11 cellular contexts compared by ENCODE assay signal in the genomic region with DNA sequence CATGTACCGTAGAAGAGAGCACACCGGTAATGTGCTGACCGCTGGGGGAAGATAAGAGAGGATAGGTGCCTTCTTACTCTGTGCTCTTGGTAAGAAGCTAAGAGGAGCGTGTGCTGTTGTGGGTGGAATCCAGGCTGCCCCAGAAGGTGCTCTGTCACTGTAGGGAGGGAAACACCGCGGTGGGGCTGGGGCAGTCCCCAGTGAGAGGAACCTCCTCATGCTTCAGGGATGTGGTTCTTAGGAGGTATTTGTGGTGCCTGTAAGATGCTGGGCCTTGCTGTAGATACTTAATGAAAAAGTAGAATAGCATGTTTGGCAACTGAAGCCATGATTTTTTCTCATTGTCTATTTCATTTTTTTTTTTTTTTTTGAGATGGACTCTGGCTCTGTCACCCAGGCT. TPM values are rescaled to one million over a fixed set of nuclear protein-coding genes. Genes with fewer than 3 reads are reported as not detected.
DNase-seq lines count a peak whose midpoint lies in the region; ATAC-seq and TF ChIP-seq lines count a peak whose summit lies in the region.
"Had no signal": no experiment of that assay in that cellular context is flagged by ENCODE, and none has a peak within 500 bp of the region (broad histone marks: within the 10 kb centered on the region; RNA-seq: fewer than 3 reads in every experiment).

No MANE protein-coding gene starts in this region.

- H3K4me3 Mint-ChIP-seq in activated T-cell treated with anti-CD3 and anti-CD28 coated beads, Interleukin-2, amount 50 U/mL, for 24 hours, result no peak overlapping the region

- DNase-seq in activated T-cell treated with anti-CD3 and anti-CD28 coated beads for 48 hours (ENCODE audit: low read depth) (peak; percentile 45), IMR-90 (no peak), NCI-H1417 treated with DMSO at 0.1 percent for 48 hours (lab: John Stamatoyannopoulos, UW) (no peak), hippocampal formation (lab: John Stamatoyannopoulos, UW) (no peak), SHP77 (lab: John Stamatoyannopoulos, UW) (no peak)
- no peak for DNase-seq in activated T-cell treated with anti-CD3 and anti-CD28 coated beads, Interleukin-2, amount 50 U/mL, for 24 hours
- DNase-seq in stimulated activated CD8-positive, alpha-beta memory T cell treated with anti-CD3 and anti-CD28 coated beads, Interleukin-15, amount 100 ng/mL, for 48 hours (ENCODE audit: low read depth in 2 of 2), result peak; percentile 23 to 48
- DNase-seq: effector CD8-positive, alpha-beta T cell; left colon had no signal

- H2AK5ac ChIP-seq in IMR-90 (ENCODE audit: low read depth, low read length), result 0 out of 2 replicates have a peak overlapping the region, but pooled peaks have one; percentile 18

- H3K4me3 ChIP-seq in IMR-90 (ENCODE audit: insufficient read depth, low read depth, low read length), result no peak overlapping the region
- H3K4me3 ChIP-seq: skin epidermis had no signal

- H3K27me3 ChIP-seq in IMR-90 (ENCODE audit: control insufficient read depth, insufficient read depth, low read length), result no peaks in the 10 kb centered on the region

- TF ChIP-seq RAD21 in IMR-90 (IDR thresholded peaks at IDR 0.05; ENCODE audit: low read length), result no peak

- no peak overlapping the region for H3K23ac ChIP-seq in IMR-90 (ENCODE audit: low read depth, low read length)

- H4K91ac ChIP-seq in IMR-90 (ENCODE audit: insufficient read depth, low read depth, low read length), result peak overlapping the region; percentile 35; the same call in 1 of the 2 replicates

- no peak overlapping the region for H4K5ac ChIP-seq in IMR-90 (ENCODE audit: low read depth, low read length)

- POLR2A ChIA-PET in IMR-90 (lab: Charles Lee; ENCODE audit: unreplicated experiment), result no interaction called here

- no peak overlapping the region for H2AFZ ChIP-seq in IMR-90 (replicated peaks; ENCODE audit: low read length, poor library complexity)

- H3K9me1 ChIP-seq in IMR-90 (ENCODE audit: insufficient read depth, low read length), result 0 out of 2 replicates have a peak, but pooled peaks cover 3% of the 10 kb centered on the region

- H2BK15ac ChIP-seq in IMR-90 (ENCODE audit: low read depth, low read length), result no peak overlapping the region

- H2BK5ac ChIP-seq in IMR-90 (ENCODE audit: low read depth, low read length, poor library complexity, severe bottlenecking), result no peak overlapping the region

- TF ChIP-seq CTCF in IMR-90 (conservative IDR thresholded peaks at IDR 0.05; ENCODE audit: low read depth, low read length), result no peak

- intact Hi-C loops in IMR-90 (cut with micrococcal nuclease), result loop anchor here (5.0 kb wide), 1 partner anchor 36 kb away; no protein-coding TSS in a partner anchor

- H3K14ac ChIP-seq in IMR-90 (replicated peaks; ENCODE audit: low read depth, low read length), result no peak overlapping the region

- CTCF ChIA-PET in IMR-90 (lab: Yijun Ruan, JAX), result no interaction called here

- H3K79me1 ChIP-seq in IMR-90 (ENCODE audit: low read depth in 1 of 2, low read length in 2 of 2), result no peaks in the 10 kb centered on the region

- in situ Hi-C loops in IMR-90 (cut with MboI; ENCODE audit: low sequenced_read_pairs), result no loop called here

- no peak overlapping the region; the same call in 1 of the 2 replicates for H3K18ac ChIP-seq in IMR-90 (ENCODE audit: low read depth, low read length)

- H4K20me1 ChIP-seq in IMR-90 (ENCODE audit: insufficient read depth, low read length), result no peaks in the 10 kb centered on the region

- no peak overlapping the region for H3K27ac Mint-ChIP-seq in activated T-cell treated with anti-CD3 and anti-CD28 coated beads, Interleukin-2, amount 50 U/mL, for 24 hours

- no peak overlapping the region for H2BK120ac ChIP-seq in IMR-90 (ENCODE audit: low read depth, low read length)

- no peak overlapping the region for H3K4me2 ChIP-seq in IMR-90 (ENCODE audit: low read depth, low read length)

- BruUV-seq in IMR-90 (replicated peaks; lab: Mats Ljungman, UMichigan), result no TSS peak

- H3K4me1 Mint-ChIP-seq in activated T-cell treated with anti-CD3 and anti-CD28 coated beads, Interleukin-2, amount 50 U/mL, for 24 hours (ENCODE audit: low read depth), result peaks cover 19% of the 10 kb centered on the region

- ATAC-seq in HG02588 (IDR thresholded peaks at IDR 0.05; ENCODE audit: unreplicated experiment), result peak; percentile 94
- no peak for ATAC-seq in IMR-90 (ENCODE audit: low read depth)
- ATAC-seq: left colon had no signal

- 75% methylated on average over 5 of the region's 6 CpGs; no CpG with 5 or more reads in 1 of the 2 experiments for WGBS in IMR-90 (ENCODE audit: extremely low coverage in 2 of 2, insufficient read length in 1 of 2), 2 experiments

- H3K4ac ChIP-seq in IMR-90 (ENCODE audit: low read depth, low read length), result 0 out of 2 replicates have a peak overlapping the region, but pooled peaks have one; percentile 26

- H3K27me3 Mint-ChIP-seq in activated T-cell treated with anti-CD3 and anti-CD28 coated beads, Interleukin-2, amount 50 U/mL, for 24 hours, result peaks cover 3% of the 10 kb centered on the region

- H2BK20ac ChIP-seq in IMR-90 (ENCODE audit: low read depth, low read length), result no peak overlapping the region

- no peaks in the 10 kb centered on the region for H3K9me3 ChIP-seq in IMR-90 (ENCODE audit: control insufficient read depth, insufficient read depth, low read length)

- H3K36me3 ChIP-seq in IMR-90 (ENCODE audit: control insufficient read depth, insufficient read depth, low read length), result no peaks in the 10 kb centered on the region

- no peak overlapping the region for H3K9ac ChIP-seq in IMR-90 (ENCODE audit: low read depth, low read length)

- H2AK9ac ChIP-seq in IMR-90 (replicated peaks; ENCODE audit: low read depth, low read length, poor library complexity), result no peak overlapping the region

- peaks cover 5% of the 10 kb centered on the region for H3K36me3 Mint-ChIP-seq in activated T-cell treated with anti-CD3 and anti-CD28 coated beads, Interleukin-2, amount 50 U/mL, for 24 hours (ENCODE audit: low read depth)

- TF ChIP-seq POLR2A in IMR-90 (IDR thresholded peaks at IDR 0.05; ENCODE audit: low read depth, low read length), result no peak

- no peak overlapping the region for H4K8ac ChIP-seq in IMR-90 (ENCODE audit: low read depth in 2 of 2, low read length in 2 of 2)

- H3K4me1 ChIP-seq in IMR-90 (ENCODE audit: control insufficient read depth, insufficient read depth, low read length), result peaks cover 3% of the 10 kb centered on the region; the same call in 1 of the 2 replicates

- H3K56ac ChIP-seq in IMR-90 (ENCODE audit: extremely low read depth, insufficient read depth, low read length), result no peak overlapping the region

- no peak overlapping the region for H3K27ac ChIP-seq in IMR-90 (ENCODE audit: insufficient read depth, low read length)
- H3K27ac ChIP-seq: skin epidermis had no signal

- dilution Hi-C loops in IMR-90 (cut with HindIII; ENCODE audit: low sequenced_read_pairs, unreplicated experiment), result no loop called here

- H3K9me3 Mint-ChIP-seq in activated T-cell treated with anti-CD3 and anti-CD28 coated beads, Interleukin-2, amount 50 U/mL, for 24 hours, result no peaks in the 10 kb centered on the region

TF ChIP-seq in IMR-90, 13 proteins besides CTCF, POLR2A, EP300 and RAD21:
- TF ChIP-seq NFE2L2 (IDR thresholded peaks at IDR 0.05; ENCODE audit: low read depth, low read length) (no peak), FOS (IDR thresholded peaks at IDR 0.05; ENCODE audit: low read depth, low read length) (no peak), MAZ (IDR thresholded peaks at IDR 0.05; ENCODE audit: borderline replicate concordance, low read depth, low read length) (no peak)
- TF ChIP-seq, protein P1, sequence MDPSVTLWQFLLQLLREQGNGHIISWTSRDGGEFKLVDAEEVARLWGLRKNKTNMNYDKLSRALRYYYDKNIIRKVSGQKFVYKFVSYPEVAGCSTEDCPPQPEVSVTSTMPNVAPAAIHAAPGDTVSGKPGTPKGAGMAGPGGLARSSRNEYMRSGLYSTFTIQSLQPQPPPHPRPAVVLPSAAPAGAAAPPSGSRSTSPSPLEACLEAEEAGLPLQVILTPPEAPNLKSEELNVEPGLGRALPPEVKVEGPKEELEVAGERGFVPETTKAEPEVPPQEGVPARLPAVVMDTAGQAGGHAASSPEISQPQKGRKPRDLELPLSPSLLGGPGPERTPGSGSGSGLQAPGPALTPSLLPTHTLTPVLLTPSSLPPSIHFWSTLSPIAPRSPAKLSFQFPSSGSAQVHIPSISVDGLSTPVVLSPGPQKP (IDR thresholded peaks at IDR 0.05; ENCODE audit: borderline replicate concordance, low read depth, low read length), result no peak
TF ChIP-seq in IMR-90: peak in this region for 0.

RNA-seq across cellular contexts. Expression of a gene that starts 1.1 kb away (rescaled TPM):
- under 0.01 and 0.28 TPM in 2 replicates for total RNA-seq in IMR-90 (2012; rRNA removed)
- polyA plus RNA-seq in IMR-90 (2012; rRNA removed), result 0.24 and 0.55 TPM in 2 replicates
- polyA plus RNA-seq in IMR-90 (2012; cell fraction: cytosol; rRNA removed), result 0.34 and 0.45 TPM in 2 replicates
- 0.12 TPM in 1 of 2 replicates, not detected in the other for polyA plus RNA-seq in IMR-90 (2012; cell fraction: nucleus; rRNA removed; ENCODE audit: low replicate concordance)

RNA-seq across cellular contexts. Expression of a gene that starts 20.9 kb away (rescaled TPM):
- total RNA-seq in IMR-90 (2012; rRNA removed), result 3,111 and 3,387 TPM in 2 replicates
- 1,199 and 1,260 TPM in 2 replicates for polyA plus RNA-seq in IMR-90 (2012; rRNA removed)
- 1,489 and 3,890 TPM in 2 replicates for polyA plus RNA-seq in IMR-90 (2012; cell fraction: cytosol; rRNA removed)
- 261 and 727 TPM in 2 replicates for polyA plus RNA-seq in IMR-90 (2012; cell fraction: nucleus; rRNA removed; ENCODE audit: low replicate concordance)

RNA-seq across cellular contexts. Expression of a gene that starts 37.9 kb away (rescaled TPM):
- total RNA-seq in IMR-90 (2012; rRNA removed), result 23.7 and 38.3 TPM in 2 replicates
- 21.7 and 23.5 TPM in 2 replicates for polyA plus RNA-seq in IMR-90 (2012; rRNA removed)
- polyA plus RNA-seq in IMR-90 (2012; cell fraction: cytosol; rRNA removed), result 11.6 and 14.9 TPM in 2 replicates
- 6.1 and 14.1 TPM in 2 replicates for polyA plus RNA-seq in IMR-90 (2012; cell fraction: nucleus; rRNA removed; ENCODE audit: low replicate concordance)

Comparison
In these comparisons a context has a peak if more than half of its experiments do, and no peak if none do; other contexts are left out.
1. DNase-seq: peak in activated T-cell treated with anti-CD3 and anti-CD28 coated beads for 48 hours (single experiment) and stimulated activated CD8-positive, alpha-beta memory T cell treated with anti-CD3 and anti-CD28 coated beads, Interleukin-15, amount 100 ng/mL, for 48 hours (2 of 2); none in activated T-cell treated with anti-CD3 and anti-CD28 coated beads, Interleukin-2, amount 50 U/mL, for 24 hours (single experiment), IMR-90 (single experiment), NCI-H1417 treated with DMSO at 0.1 percent for 48 hours (single experiment), hippocampal formation (0 of 2) and SHP77 (0 of 2).